1 cellular context compared by ENCODE assay signal in the genomic region with DNA sequence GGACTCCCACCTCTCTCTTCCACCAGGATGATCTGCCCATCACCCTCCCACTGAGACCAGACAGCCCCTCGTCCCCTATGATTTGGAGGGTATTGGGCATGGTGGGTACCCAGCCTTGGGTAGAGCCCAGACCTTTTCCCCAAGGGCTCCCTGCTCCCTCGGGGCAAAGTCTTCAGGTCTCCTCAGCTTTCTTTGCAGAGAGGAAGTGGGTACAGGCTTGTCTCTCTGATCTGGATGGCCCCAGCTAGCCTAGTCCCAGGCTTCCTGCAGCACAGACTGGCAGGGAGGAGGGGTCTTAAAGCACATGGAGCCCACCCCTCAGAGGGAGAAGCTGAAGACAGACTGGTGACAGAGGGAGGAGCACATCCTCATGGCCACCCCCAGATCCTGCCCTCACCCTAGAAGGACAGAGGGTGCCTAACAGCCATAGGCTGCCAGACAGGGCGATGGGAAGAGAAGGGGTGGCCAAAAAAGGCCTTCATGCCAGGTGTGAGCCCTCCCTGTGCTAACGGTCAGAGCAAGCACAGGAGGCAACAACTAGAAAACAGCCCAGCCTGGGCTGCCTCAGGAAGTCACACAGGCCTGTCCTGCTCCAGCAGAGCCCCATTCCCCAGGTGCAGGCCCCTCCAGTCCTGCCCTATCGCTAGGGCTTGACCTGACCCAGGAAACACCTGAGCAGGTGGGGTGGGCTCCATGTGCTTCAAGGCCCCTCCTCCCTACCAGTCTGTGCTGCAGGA.
A peak's percentile ranks its signal among the peaks of the same experiment; 100 is the strongest.
TF ChIP-seq lines count a peak whose summit lies in the region.

No MANE protein-coding gene starts in this region.

TF ChIP-seq in GM12878, 131 proteins besides CTCF, POLR2A, EP300 and RAD21:
- no peak for TF ChIP-seq SMC3 (IDR thresholded peaks at IDR 0.05; ENCODE audit: borderline replicate concordance, low read length)
- TF ChIP-seq, protein P1, sequence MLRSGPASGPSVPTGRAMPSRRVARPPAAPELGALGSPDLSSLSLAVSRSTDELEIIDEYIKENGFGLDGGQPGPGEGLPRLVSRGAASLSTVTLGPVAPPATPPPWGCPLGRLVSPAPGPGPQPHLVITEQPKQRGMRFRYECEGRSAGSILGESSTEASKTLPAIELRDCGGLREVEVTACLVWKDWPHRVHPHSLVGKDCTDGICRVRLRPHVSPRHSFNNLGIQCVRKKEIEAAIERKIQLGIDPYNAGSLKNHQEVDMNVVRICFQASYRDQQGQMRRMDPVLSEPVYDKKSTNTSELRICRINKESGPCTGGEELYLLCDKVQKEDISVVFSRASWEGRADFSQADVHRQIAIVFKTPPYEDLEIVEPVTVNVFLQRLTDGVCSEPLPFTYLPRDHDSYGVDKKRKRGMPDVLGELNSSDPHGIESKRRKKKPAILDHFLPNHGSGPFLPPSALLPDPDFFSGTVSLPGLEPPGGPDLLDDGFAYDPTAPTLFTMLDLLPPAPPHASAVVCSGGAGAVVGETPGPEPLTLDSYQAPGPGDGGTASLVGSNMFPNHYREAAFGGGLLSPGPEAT (IDR thresholded peaks at IDR 0.05; ENCODE audit: low read depth): no peak
- TF ChIP-seq, protein P2, sequence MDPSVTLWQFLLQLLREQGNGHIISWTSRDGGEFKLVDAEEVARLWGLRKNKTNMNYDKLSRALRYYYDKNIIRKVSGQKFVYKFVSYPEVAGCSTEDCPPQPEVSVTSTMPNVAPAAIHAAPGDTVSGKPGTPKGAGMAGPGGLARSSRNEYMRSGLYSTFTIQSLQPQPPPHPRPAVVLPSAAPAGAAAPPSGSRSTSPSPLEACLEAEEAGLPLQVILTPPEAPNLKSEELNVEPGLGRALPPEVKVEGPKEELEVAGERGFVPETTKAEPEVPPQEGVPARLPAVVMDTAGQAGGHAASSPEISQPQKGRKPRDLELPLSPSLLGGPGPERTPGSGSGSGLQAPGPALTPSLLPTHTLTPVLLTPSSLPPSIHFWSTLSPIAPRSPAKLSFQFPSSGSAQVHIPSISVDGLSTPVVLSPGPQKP (IDR thresholded peaks at IDR 0.05; ENCODE audit: low read depth, low read length): no peak
- peak; percentile 64; the same call in 1 of the 2 replicates for TF ChIP-seq SPI1 (IDR thresholded peaks at IDR 0.05; ENCODE audit: borderline replicate concordance, insufficient read depth, low read depth, low read length)
- TF ChIP-seq, protein P3, sequence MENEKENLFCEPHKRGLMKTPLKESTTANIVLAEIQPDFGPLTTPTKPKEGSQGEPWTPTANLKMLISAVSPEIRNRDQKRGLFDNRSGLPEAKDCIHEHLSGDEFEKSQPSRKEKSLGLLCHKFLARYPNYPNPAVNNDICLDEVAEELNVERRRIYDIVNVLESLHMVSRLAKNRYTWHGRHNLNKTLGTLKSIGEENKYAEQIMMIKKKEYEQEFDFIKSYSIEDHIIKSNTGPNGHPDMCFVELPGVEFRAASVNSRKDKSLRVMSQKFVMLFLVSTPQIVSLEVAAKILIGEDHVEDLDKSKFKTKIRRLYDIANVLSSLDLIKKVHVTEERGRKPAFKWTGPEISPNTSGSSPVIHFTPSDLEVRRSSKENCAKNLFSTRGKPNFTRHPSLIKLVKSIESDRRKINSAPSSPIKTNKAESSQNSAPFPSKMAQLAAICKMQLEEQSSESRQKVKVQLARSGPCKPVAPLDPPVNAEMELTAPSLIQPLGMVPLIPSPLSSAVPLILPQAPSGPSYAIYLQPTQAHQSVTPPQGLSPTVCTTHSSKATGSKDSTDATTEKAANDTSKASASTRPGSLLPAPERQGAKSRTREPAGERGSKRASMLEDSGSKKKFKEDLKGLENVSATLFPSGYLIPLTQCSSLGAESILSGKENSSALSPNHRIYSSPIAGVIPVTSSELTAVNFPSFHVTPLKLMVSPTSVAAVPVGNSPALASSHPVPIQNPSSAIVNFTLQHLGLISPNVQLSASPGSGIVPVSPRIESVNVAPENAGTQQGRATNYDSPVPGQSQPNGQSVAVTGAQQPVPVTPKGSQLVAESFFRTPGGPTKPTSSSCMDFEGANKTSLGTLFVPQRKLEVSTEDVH (IDR thresholded peaks at IDR 0.05; ENCODE audit: low read depth, partially characterized antibody): no peak
- TF ChIP-seq MEF2B (IDR thresholded peaks at IDR 0.05; ENCODE audit: partially characterized antibody, poor library complexity, severe bottlenecking): peak; percentile 94
- TF ChIP-seq GATAD2B (conservative IDR thresholded peaks at IDR 0.05; ENCODE audit: low read depth): 0 out of 2 replicates have a peak, but pooled peaks have one; percentile 58
- 0 out of 2 replicates have a peak, but pooled peaks have one; percentile 59 for TF ChIP-seq YBX1 (IDR thresholded peaks at IDR 0.05)
- TF ChIP-seq RB1 (IDR thresholded peaks at IDR 0.05; ENCODE audit: borderline replicate concordance): 0 out of 2 replicates have a peak, but pooled peaks have one; percentile 30
- no peak for TF ChIP-seq BRCA1 (IDR thresholded peaks at IDR 0.05; ENCODE audit: low read depth, low read length)
- TF ChIP-seq, protein P4, sequence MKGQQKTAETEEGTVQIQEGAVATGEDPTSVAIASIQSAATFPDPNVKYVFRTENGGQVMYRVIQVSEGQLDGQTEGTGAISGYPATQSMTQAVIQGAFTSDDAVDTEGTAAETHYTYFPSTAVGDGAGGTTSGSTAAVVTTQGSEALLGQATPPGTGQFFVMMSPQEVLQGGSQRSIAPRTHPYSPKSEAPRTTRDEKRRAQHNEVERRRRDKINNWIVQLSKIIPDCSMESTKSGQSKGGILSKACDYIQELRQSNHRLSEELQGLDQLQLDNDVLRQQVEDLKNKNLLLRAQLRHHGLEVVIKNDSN (IDR thresholded peaks at IDR 0.05; ENCODE audit: borderline replicate concordance, extremely low read length, insufficient read depth, low read depth, low read length): no peak
